ENCODE assay signal across 8 cellular contexts in the genomic region with DNA sequence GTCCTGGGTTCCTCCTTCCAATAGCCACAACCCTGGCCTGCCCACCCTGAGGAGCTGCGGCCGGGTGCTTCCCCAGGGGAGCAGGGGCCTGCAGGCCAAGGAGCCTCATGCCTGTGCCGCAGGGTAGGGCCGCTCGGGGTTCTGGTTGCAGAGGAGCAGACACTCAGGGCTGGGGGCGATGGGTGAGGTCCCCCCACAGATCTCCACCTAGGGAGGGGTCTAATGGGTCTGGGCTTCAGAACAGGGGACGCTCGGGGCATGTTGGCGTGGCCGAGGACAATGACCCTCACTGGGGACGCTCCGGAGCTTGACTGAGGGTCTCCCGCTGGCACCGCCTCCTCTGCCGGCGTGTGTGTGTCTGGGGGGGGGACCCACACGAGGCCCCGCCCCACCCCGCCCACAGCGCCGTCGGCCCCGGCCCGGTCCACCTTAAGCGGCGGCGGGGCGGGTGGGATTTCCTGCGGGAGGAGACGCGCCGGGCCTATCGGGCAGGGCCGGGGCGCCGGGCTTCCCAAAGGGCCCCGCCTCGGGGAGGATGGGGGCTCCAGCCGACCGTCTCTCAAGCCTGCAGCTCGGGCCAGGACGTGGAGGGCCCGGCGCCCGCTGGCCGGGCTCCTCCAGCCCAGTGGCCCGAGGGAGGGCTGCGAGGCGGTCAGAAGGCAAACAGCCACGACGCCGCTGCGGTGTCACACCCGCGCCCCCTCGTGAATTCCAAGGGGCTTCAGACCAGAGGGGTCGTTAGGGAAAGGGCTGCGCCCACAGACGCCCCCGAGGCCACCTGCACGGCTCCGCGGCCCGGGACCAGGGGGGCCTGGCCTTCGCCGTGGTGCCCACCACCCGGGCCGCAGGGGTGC. TPM values are rescaled to one million over a fixed set of nuclear protein-coding genes. Genes with fewer than 3 reads are reported as not detected.
DNase-seq lines count a peak whose midpoint lies in the region; ATAC-seq, FAIRE-seq and TF ChIP-seq lines count a peak whose summit lies in the region.

No MANE protein-coding gene starts in this region.

- H3K9me3 Mint-ChIP-seq in T-helper 2 cell treated with Interferon-gamma antibody and Interleukin-4, amounts not matched to agents 5 μg/mL and 100 μg/mL, for 36 hours, result no peaks in the 10 kb centered on the region
- H3K9me3 Mint-ChIP-seq in astrocyte (ENCODE audit: unreplicated experiment), result no peaks in the 10 kb centered on the region

- H3K4me3 ChIP-seq in astrocyte (ENCODE audit: insufficient read depth, low read depth, low read length) (peak overlapping the region; percentile 70), hepatocyte (peak overlapping the region; percentile 98), rectal smooth muscle tissue (ENCODE audit: low read length) (peak overlapping the region; percentile 75)

- H3K27ac ChIP-seq in astrocyte (ENCODE audit: low read depth, low read length), result peak overlapping the region; percentile 59
- H3K27ac ChIP-seq in hepatocyte, result peak overlapping the region; percentile 88
- H3K27ac ChIP-seq in rectal smooth muscle tissue (ENCODE audit: low read depth, low read length), result peak overlapping the region; percentile 86

- no peaks in the 10 kb centered on the region for H3K9me2 ChIP-seq in hepatocyte (replicated peaks; ENCODE audit: insufficient read depth)

- H3K9me3 ChIP-seq in astrocyte (ENCODE audit: insufficient read depth, low read depth, low read length) (no peaks in the 10 kb centered on the region), hepatocyte (ENCODE audit: low read depth) (no peaks in the 10 kb centered on the region)

- H3K4me3 Mint-ChIP-seq in T-helper 2 cell treated with Interferon-gamma antibody and Interleukin-4, amounts not matched to agents 5 μg/mL and 100 μg/mL, for 36 hours, result peak overlapping the region; percentile 65
- H3K4me3 Mint-ChIP-seq in astrocyte (ENCODE audit: unreplicated experiment), result peak overlapping the region; percentile 68

- peaks cover 8% of the 10 kb centered on the region for H3K4me1 ChIP-seq in astrocyte (ENCODE audit: insufficient read depth, low read length)
- peaks cover 11% of the 10 kb centered on the region for H3K4me1 ChIP-seq in hepatocyte (ENCODE audit: insufficient read depth)
- peaks cover 9% of the 10 kb centered on the region for H3K4me1 ChIP-seq in rectal smooth muscle tissue (ENCODE audit: control insufficient read depth, insufficient read depth, low read length)

- H3K36me3 Mint-ChIP-seq in T-helper 2 cell treated with Interferon-gamma antibody and Interleukin-4, amounts not matched to agents 5 μg/mL and 100 μg/mL, for 36 hours (ENCODE audit: low read depth), result peaks cover 13% of the 10 kb centered on the region
- peaks cover 6% of the 10 kb centered on the region for H3K36me3 Mint-ChIP-seq in astrocyte (ENCODE audit: low read depth, unreplicated experiment)

- H4K20me1 ChIP-seq in astrocyte (ENCODE audit: insufficient read depth, low read length), result peaks cover 38% of the 10 kb centered on the region
- H4K20me1 ChIP-seq in hepatocyte (ENCODE audit: insufficient read depth, poor library complexity, severe bottlenecking), result peaks cover 27% of the 10 kb centered on the region

- peaks cover 11% of the 10 kb centered on the region for H3K4me1 Mint-ChIP-seq in T-helper 2 cell treated with Interferon-gamma antibody and Interleukin-4, amounts not matched to agents 5 μg/mL and 100 μg/mL, for 36 hours (ENCODE audit: low read depth)
- peaks cover 4% of the 10 kb centered on the region for H3K4me1 Mint-ChIP-seq in astrocyte (ENCODE audit: low read depth, unreplicated experiment)

- H3K9ac ChIP-seq in astrocyte (ENCODE audit: low read length) (peak overlapping the region; percentile 81), rectal smooth muscle tissue (ENCODE audit: low read length) (peak overlapping the region; percentile 80)

- DNase-seq in ACHN (peak; percentile 66), HS-27A (ENCODE audit: low read depth) (peak; percentile 22), astrocyte (ENCODE audit: low read depth) (peak; percentile 66), hepatocyte (ENCODE audit: low spot score) (peak; percentile 90), urothelium cell line (ENCODE audit: low spot score) (peak; percentile 96)
- DNase-seq in T-helper 2 cell treated with Interferon-gamma antibody and Interleukin-4, amounts not matched to agents 5 μg/mL and 100 μg/mL, for 36 hours (ENCODE audit: low spot score), result peak; percentile 66

- H3K27me3 ChIP-seq in astrocyte (ENCODE audit: insufficient read depth, low read length) (no peaks in the 10 kb centered on the region), hepatocyte (no peaks in the 10 kb centered on the region), rectal smooth muscle tissue (ENCODE audit: control insufficient read depth, insufficient read depth, low read length) (no peaks in the 10 kb centered on the region)

- ATAC-seq in GM18868 (IDR thresholded peaks at IDR 0.05; ENCODE audit: unreplicated experiment), result peak; percentile 44

- H3K27me3 Mint-ChIP-seq in T-helper 2 cell treated with Interferon-gamma antibody and Interleukin-4, amounts not matched to agents 5 μg/mL and 100 μg/mL, for 36 hours (ENCODE audit: low read depth), result no peaks in the 10 kb centered on the region
- no peaks in the 10 kb centered on the region for H3K27me3 Mint-ChIP-seq in astrocyte (ENCODE audit: low read depth, unreplicated experiment)

- H3K36me3 ChIP-seq in astrocyte (ENCODE audit: insufficient read depth, low read length), result peaks cover 3% of the 10 kb centered on the region
- no peaks in the 10 kb centered on the region for H3K36me3 ChIP-seq in hepatocyte (replicated peaks; ENCODE audit: insufficient read depth, low read depth)
- no peaks in the 10 kb centered on the region for H3K36me3 ChIP-seq in rectal smooth muscle tissue (ENCODE audit: control insufficient read depth, insufficient read depth, low read length)

- no peak overlapping the region for H3K27ac Mint-ChIP-seq in T-helper 2 cell treated with Interferon-gamma antibody and Interleukin-4, amounts not matched to agents 5 μg/mL and 100 μg/mL, for 36 hours
- H3K27ac Mint-ChIP-seq in astrocyte (ENCODE audit: unreplicated experiment), result no peak overlapping the region

- WGBS in hepatocyte (ENCODE audit: low lambda C conversion rate, missing lambda C conversion rate), result 10% methylated on average over 44 of the region's 68 CpGs

- in situ Hi-C loops in ACHN (cut with HindIII; ENCODE audit: low pct_ligation_motif_present, low pct_unique_long_range_greater_than_20kb, low sequenced_read_pairs), result no loop called here

- TF ChIP-seq CTCF in astrocyte (IDR thresholded peaks at IDR 0.05; ENCODE audit: insufficient read depth, low read depth, low read length), result no peak
- TF ChIP-seq CTCF in hepatocyte (IDR thresholded peaks at IDR 0.05; ENCODE audit: poor library complexity), result no peak

- H3K4me2 ChIP-seq in astrocyte (ENCODE audit: low read length), result peak overlapping the region; percentile 87
- peak overlapping the region; percentile 94 for H3K4me2 ChIP-seq in hepatocyte

- H2AFZ ChIP-seq in astrocyte (ENCODE audit: low read depth, low read length) (peak overlapping the region; percentile 71), hepatocyte (peak overlapping the region; percentile 90)

- H3K79me2 ChIP-seq in astrocyte (ENCODE audit: insufficient read depth, low read length), result peaks cover 41% of the 10 kb centered on the region
- H3K79me2 ChIP-seq in hepatocyte, result peaks cover 41% of the 10 kb centered on the region

- no peak for FAIRE-seq in astrocyte (lab: Jason Lieb, UNC)
- peak; percentile 27 for FAIRE-seq in urothelium cell line (lab: Jason Lieb, UNC)

RNA-seq across cellular contexts. Expression of a gene that starts 0.6 kb away (rescaled TPM):
- total RNA-seq in astrocyte (88.3 and 93.7 TPM in 2 replicates), hepatocyte (4.5 and 9.6 TPM in 2 replicates)
- polyA plus RNA-seq in hepatocyte, result 65.1 and 72.7 TPM in 2 replicates

RNA-seq across cellular contexts. Expression of a gene that starts 13.9 kb away (rescaled TPM):
- 32.9 and 35.1 TPM in 2 replicates for total RNA-seq in astrocyte
- total RNA-seq in hepatocyte, result 34.4 and 50.2 TPM in 2 replicates
- 65.1 and 78.7 TPM in 2 replicates for polyA plus RNA-seq in hepatocyte

RNA-seq across cellular contexts. Expression of a gene that starts 15.1 kb away (rescaled TPM):
- total RNA-seq in astrocyte, result 149 and 164 TPM in 2 replicates
- total RNA-seq in hepatocyte, result 223 and 227 TPM in 2 replicates
- 189 and 192 TPM in 2 replicates for polyA plus RNA-seq in hepatocyte

RNA-seq across cellular contexts. Expression of a gene that starts 19.9 kb away (rescaled TPM):
- total RNA-seq in astrocyte (not detected in 2 replicates), hepatocyte (not detected in 2 replicates)
- polyA plus RNA-seq in hepatocyte, result not detected in 2 replicates

RNA-seq across cellular contexts. Expression of a gene that starts 50.9 kb away (rescaled TPM):
- total RNA-seq in astrocyte, result 28.1 and 29.0 TPM in 2 replicates
- total RNA-seq in hepatocyte, result 18.3 and 22.0 TPM in 2 replicates
- polyA plus RNA-seq in hepatocyte, result 10.8 and 12.2 TPM in 2 replicates

Comparison
In these comparisons a context has a peak if more than half of its experiments do, and no peak if none do; other contexts are left out.
1. Peak in every context shown above with its lines: DNase-seq, ATAC-seq, H3K4me3 ChIP-seq and H3K27ac ChIP-seq.
2. DNase-seq: peak in every context shown above with its lines; median percentile 96 in urothelium cell line; 90 in hepatocyte; 66 in ACHN; 66 in T-helper 2 cell treated with Interferon-gamma antibody and Interleukin-4, amounts not matched to agents 5 μg/mL and 100 μg/mL, for 36 hours; 66 in astrocyte; 22 in HS-27A.